In the genomic region with DNA sequence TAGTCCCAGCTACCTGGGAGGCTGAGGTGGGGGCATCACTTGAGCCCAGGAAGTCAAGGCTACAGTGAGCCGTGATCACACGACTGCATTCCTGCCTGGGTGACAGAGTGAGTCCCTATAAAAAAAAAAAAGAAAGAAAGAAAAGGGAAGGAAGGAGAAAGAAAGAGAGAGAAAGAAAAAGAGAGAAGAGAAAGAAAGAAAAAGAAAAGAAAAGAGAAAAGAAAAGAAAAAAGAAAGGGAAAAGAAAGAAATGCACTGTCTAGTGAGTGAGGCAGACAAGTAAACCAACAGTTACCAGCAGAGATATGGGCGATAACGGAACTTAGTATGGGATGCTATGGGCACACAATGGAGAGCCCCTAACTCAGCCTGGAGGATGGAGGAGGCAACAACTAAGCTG, we compare ENCODE assay signal across 29 cellular contexts.
"Had no signal": no experiment of that assay in that cellular context is flagged by ENCODE, and none has a peak within 500 bp of the region (broad histone marks: within the 10 kb centered on the region; RNA-seq: fewer than 3 reads in every experiment).

No MANE protein-coding gene starts in this region.

- H3K4me1 Mint-ChIP-seq: immature natural killer cell; stimulated activated memory B cell treated with anti-CD40 and anti-IgM and Interleukin-4, amounts not matched to agents 10 μg/mL and 1 μg/mL and 100 μg/mL, for 72 hours; stimulated activated naive CD8-positive, alpha-beta T cell treated with anti-CD3 and anti-CD28 coated beads, Interleukin-15, amount 100 ng/mL, for 72 hours had no signal

- H3K27me3 ChIP-seq: neural progenitor cell, right atrium auricular region, right lobe of liver, testis, thyroid gland, upper lobe of right lung had no signal

- H3K36me3 Mint-ChIP-seq: immature natural killer cell; naive thymus-derived CD8-positive, alpha-beta T cell; neural progenitor cell; stimulated activated memory B cell treated with anti-CD40 and anti-IgM and Interleukin-4, amounts not matched to agents 10 μg/mL and 1 μg/mL and 100 μg/mL, for 72 hours had no signal

- DNase-seq: hypothalamus; immature natural killer cell; kidney; left lung; lower lobe of right lung; mammary epithelial cell; mesenchymal stem cell; naive thymus-derived CD8-positive, alpha-beta T cell; occipital lobe; stimulated activated CD4-positive, alpha-beta T cell treated with anti-CD3 and anti-CD28 coated beads, Interleukin-1b, Interleukin-23, amount 100 ng/mL, for 48 hours; stimulated activated CD4-positive, alpha-beta T cell treated with anti-CD3 and anti-CD28 coated beads, Interleukin-2, amount 100 ng/mL, for 48 hours; stimulated activated CD4-positive, alpha-beta T cell treated with anti-CD3 and anti-CD28 coated beads, Interleukin-4, amount 100 ng/mL, for 4 hours; stimulated activated CD8-positive, alpha-beta memory T cell treated with anti-CD3 and anti-CD28 coated beads, Interleukin-4, amount 100 ng/mL, for 48 hours; stimulated activated naive CD4-positive, alpha-beta T cell treated with Interleukin-2 at 50 U/mL for 16 hours; stimulated activated naive CD8-positive, alpha-beta T cell treated with anti-CD3 and anti-CD28 coated beads, Interleukin-15, amount 100 ng/mL, for 72 hours; testis; thyroid gland; trophoblast cell; upper lobe of right lung had no signal

- H3K4me3 Mint-ChIP-seq: immature natural killer cell; naive thymus-derived CD8-positive, alpha-beta T cell; nephron; neural progenitor cell; stimulated activated memory B cell treated with anti-CD40 and anti-IgM and Interleukin-4, amounts not matched to agents 10 μg/mL and 1 μg/mL and 100 μg/mL, for 72 hours; stimulated activated naive CD8-positive, alpha-beta T cell treated with anti-CD3 and anti-CD28 coated beads, Interleukin-15, amount 100 ng/mL, for 72 hours had no signal

- H3K27me3 Mint-ChIP-seq: progenitor cell of endocrine pancreas had no signal

- H3K27ac Mint-ChIP-seq: immature natural killer cell; neural progenitor cell; stimulated activated memory B cell treated with anti-CD40 and anti-IgM and Interleukin-4, amounts not matched to agents 10 μg/mL and 1 μg/mL and 100 μg/mL, for 72 hours had no signal

- H3K4me3 ChIP-seq: left lung, lower lobe of right lung, neural progenitor cell, right atrium auricular region, right lobe of liver, smooth muscle cell, testis, thyroid gland, upper lobe of right lung had no signal

- H3K27ac ChIP-seq: left lung, lower lobe of right lung, neural progenitor cell, neutrophil, parathyroid adenoma, right atrium auricular region, right lobe of liver, testis, thyroid gland, upper lobe of right lung had no signal

- H3K4me1 ChIP-seq: left lung, lower lobe of right lung, right lobe of liver, testis, thyroid gland, upper lobe of right lung had no signal

- ATAC-seq: left colon; left lung; lower lobe of right lung; naive thymus-derived CD8-positive, alpha-beta T cell; right lobe of liver; stimulated activated memory B cell treated with anti-CD40 and anti-IgM and Interleukin-4, amounts not matched to agents 10 μg/mL and 1 μg/mL and 100 μg/mL, for 72 hours; stimulated activated naive CD8-positive, alpha-beta T cell treated with anti-CD3 and anti-CD28 coated beads, Interleukin-15, amount 100 ng/mL, for 72 hours; upper lobe of right lung had no signal

- H3K9me3 Mint-ChIP-seq: immature natural killer cell; nephron; neural progenitor cell; stimulated activated naive CD8-positive, alpha-beta T cell treated with anti-CD3 and anti-CD28 coated beads, Interleukin-15, amount 100 ng/mL, for 72 hours had no signal

- H3K9me3 ChIP-seq: left lung, lower lobe of right lung, neutrophil, right lobe of liver, testis, thyroid gland, upper lobe of right lung had no signal

- H3K36me3 ChIP-seq: left lung, lower lobe of right lung, neural progenitor cell, neutrophil, right atrium auricular region, right lobe of liver, thyroid gland, upper lobe of right lung had no signal
